ENCODE assay signal across 8 cellular contexts in genomic region chr1:41626616-41627375, GRCh38.
A peak's percentile ranks its signal among the peaks of the same experiment; 100 is the strongest.
DNase-seq lines count a peak whose midpoint lies in the region.

No MANE protein-coding gene starts in this region.

- DNase-seq in HK-2 (ENCODE audit: unreplicated experiment) (peak; percentile 42), glomerular visceral epithelial cell (ENCODE audit: extremely low spot score) (peak; percentile 74), NCI-H1417 (lab: John Stamatoyannopoulos, UW) (no peak), DMS79 (lab: John Stamatoyannopoulos, UW) (no peak), Ammon's horn (ENCODE audit: low spot score) (no peak), DMS153 treated with DMSO at 0.1 percent for 48 hours (lab: John Stamatoyannopoulos, UW; ENCODE audit: unreplicated experiment) (no peak)
- DNase-seq in activated CD4-positive, alpha-beta T cell treated with anti-CD3 and anti-CD28 coated beads, Interleukin-2, amount 50 U/mL, for 48 hours: peak; percentile 74 to 78
- DNase-seq in stimulated activated CD8-positive, alpha-beta memory T cell treated with anti-CD3 and anti-CD28 coated beads, Interleukin-4, amount 100 ng/mL, for 24 hours (ENCODE audit: low read depth): peak; percentile 27

Comparison
In these comparisons a context has a peak if more than half of its experiments do, and no peak if none do; other contexts are left out.
1. DNase-seq: peak in HK-2 (single experiment), activated CD4-positive, alpha-beta T cell treated with anti-CD3 and anti-CD28 coated beads, Interleukin-2, amount 50 U/mL, for 48 hours (2 of 2), glomerular visceral epithelial cell (single experiment) and stimulated activated CD8-positive, alpha-beta memory T cell treated with anti-CD3 and anti-CD28 coated beads, Interleukin-4, amount 100 ng/mL, for 24 hours (single experiment); none in NCI-H1417 (0 of 3), DMS79 (single experiment), Ammon's horn (single experiment) and DMS153 treated with DMSO at 0.1 percent for 48 hours (single experiment).